ENCODE assay signal across 1 cellular context in genomic region chr10:114938818-114939193, GRCh38.
TF ChIP-seq lines count a peak whose summit lies in the region.

No MANE protein-coding gene starts in this region.

TF ChIP-seq in GM12878, 131 proteins besides CTCF, POLR2A, EP300 and RAD21 (continued from another document):
- TF ChIP-seq ZBTB11 (CRISPR knock-in tag; IDR thresholded peaks at IDR 0.05) (no peak), PML (IDR thresholded peaks at IDR 0.05; ENCODE audit: low read length) (no peak), YBX1 (IDR thresholded peaks at IDR 0.05) (no peak), STAT3 (IDR thresholded peaks at IDR 0.05; ENCODE audit: low read depth, low read length) (no peak), RAD51 (IDR thresholded peaks at IDR 0.05) (no peak)
TF ChIP-seq in GM12878: peak in this region for 1.
